ENCODE assay signal across 18 cellular contexts in genomic region chr1:39663559-39663958, GRCh38. TPM values are rescaled to one million over a fixed set of nuclear protein-coding genes. Genes with fewer than 3 reads are reported as not detected.
DNase-seq lines count a peak whose midpoint lies in the region; ATAC-seq and TF ChIP-seq lines count a peak whose summit lies in the region.
"Had no signal": no experiment of that assay in that cellular context is flagged by ENCODE, and none has a peak within 500 bp of the region (broad histone marks: within the 10 kb centered on the region; RNA-seq: fewer than 3 reads in every experiment).

No MANE protein-coding gene starts in this region.

- no peaks in the 10 kb centered on the region for H3K9me3 ChIP-seq in BE2C
- H3K9me3 ChIP-seq in H9 (ENCODE audit: control insufficient read depth, low read depth, low read length): no peaks in the 10 kb centered on the region
- H3K9me3 ChIP-seq in OCI-LY1 (ENCODE audit: low read length): no peaks in the 10 kb centered on the region
- H3K9me3 ChIP-seq in endodermal cell (ENCODE audit: control insufficient read depth, low read length): no peaks in the 10 kb centered on the region
- no peaks in the 10 kb centered on the region for H3K9me3 ChIP-seq in right cardiac atrium (ENCODE audit: control insufficient read depth, low read length)
- H3K9me3 ChIP-seq: A549 had no signal

- no peaks in the 10 kb centered on the region for H3K9me2 ChIP-seq in OCI-LY1 (ENCODE audit: low read depth, low read length)

- no peaks in the 10 kb centered on the region for H3K79me1 ChIP-seq in H9 (ENCODE audit: insufficient read depth, low read depth, low read length, poor library complexity, severe bottlenecking)

- no peak overlapping the region; the same call in 1 of the 2 replicates for H3K14ac ChIP-seq in H9 (ENCODE audit: insufficient read depth, low read length)

- H3K36me3 ChIP-seq in BE2C (peaks cover under 1% of the 10 kb centered on the region; the same call in 1 of the 2 replicates), OCI-LY1 (ENCODE audit: insufficient read depth, low read length) (no peaks in the 10 kb centered on the region), endodermal cell (ENCODE audit: control insufficient read depth, insufficient read depth, low read length) (no peaks in the 10 kb centered on the region)

- H3K27me3 Mint-ChIP-seq in H9 (ENCODE audit: low read depth): peaks cover 99% of the 10 kb centered on the region
- H3K27me3 Mint-ChIP-seq in endodermal cell (ENCODE audit: insufficient read depth): peaks cover 99% of the 10 kb centered on the region

- no peak overlapping the region for H3K18ac ChIP-seq in H9 (ENCODE audit: insufficient read length, low read depth, low read length)

- H4K91ac ChIP-seq in H9 (ENCODE audit: insufficient read length, low read depth, low read length): no peak overlapping the region

- H3K79me2 ChIP-seq in H9 (ENCODE audit: insufficient read depth, low read length): no peaks in the 10 kb centered on the region
- H3K79me2 ChIP-seq in OCI-LY1 (ENCODE audit: insufficient read depth, low read length): no peaks in the 10 kb centered on the region

- ATAC-seq in HG02938 (IDR thresholded peaks at IDR 0.05; ENCODE audit: unreplicated experiment) (no peak), right cardiac atrium (no peak)

- no CpG with 5 or more reads among the region's 8 CpGs for WGBS in H9 (ENCODE audit: extremely low coverage, insufficient read length, low lambda C conversion rate)
- 82 to 88% methylated on average over 6 to 8 of the region's 8 CpGs for WGBS in endodermal cell (ENCODE audit: insufficient coverage in 1 of 2, insufficient read length in 1 of 2), 2 experiments
- 82% methylated on average over 8 of the region's 8 CpGs for WGBS in right cardiac atrium

- H3K9me3 Mint-ChIP-seq in H9 (no peaks in the 10 kb centered on the region), endodermal cell (no peaks in the 10 kb centered on the region)

- H3K4me2 ChIP-seq in H9 (ENCODE audit: insufficient read depth, insufficient read length, low read length) (no peak overlapping the region), OCI-LY1 (ENCODE audit: low read length) (peak overlapping the region; percentile 60)
- H3K4me2 ChIP-seq: A549, PC-9 had no signal

- H3K4me1 ChIP-seq in BE2C (peaks cover 5% of the 10 kb centered on the region; the same call in 1 of the 2 replicates), H9 (ENCODE audit: insufficient read depth, low read length) (no peaks in the 10 kb centered on the region), OCI-LY1 (ENCODE audit: insufficient read depth, low read length, severe bottlenecking) (peaks cover 8% of the 10 kb centered on the region), endodermal cell (ENCODE audit: control insufficient read depth, insufficient read depth, low read length) (no peaks in the 10 kb centered on the region), right cardiac atrium (ENCODE audit: control insufficient read depth, insufficient read depth, low read length) (no peaks in the 10 kb centered on the region)
- H3K4me1 ChIP-seq: A549 had no signal

- H3T11ph ChIP-seq in H9 (ENCODE audit: low read length): no peak overlapping the region

- no peak overlapping the region for H3K23ac ChIP-seq in H9 (ENCODE audit: insufficient read length, low read depth, low read length)

- H4K5ac ChIP-seq in H9 (ENCODE audit: insufficient read length, low read depth, low read length): no peak overlapping the region

- no peaks in the 10 kb centered on the region; a peak in 1 of 7 replicates for H3K36me3 Mint-ChIP-seq in H9 (ENCODE audit: insufficient read depth in 1 of 3, low read depth in 3 of 3)
- no peaks in the 10 kb centered on the region for H3K36me3 Mint-ChIP-seq in endodermal cell (ENCODE audit: low read depth)

- H3K27me3 ChIP-seq in BE2C: no peaks in the 10 kb centered on the region
- peaks cover 18% of the 10 kb centered on the region; the same call in 1 of the 2 replicates for H3K27me3 ChIP-seq in H9 (ENCODE audit: insufficient read depth, low read length)
- H3K27me3 ChIP-seq in OCI-LY1 (ENCODE audit: insufficient read depth, low read length): no peaks in the 10 kb centered on the region
- peaks cover 94% of the 10 kb centered on the region for H3K27me3 ChIP-seq in endodermal cell (ENCODE audit: control insufficient read depth, insufficient read depth, low read length, poor library complexity, severe bottlenecking)
- H3K27me3 ChIP-seq in right cardiac atrium (ENCODE audit: control insufficient read depth, insufficient read depth): no peaks in the 10 kb centered on the region

- H2BK12ac ChIP-seq in H9 (ENCODE audit: insufficient read length, low read depth, low read length): no peak overlapping the region

- H3K4me3 Mint-ChIP-seq in H9 (no peak overlapping the region), endodermal cell (no peak overlapping the region)

- no peak for TF ChIP-seq CTCF in BE2C (IDR thresholded peaks at IDR 0.05; ENCODE audit: low read depth, low read length)
- no peak for TF ChIP-seq CTCF in H9 (conservative IDR thresholded peaks at IDR 0.05)
- TF ChIP-seq CTCF in OCI-LY1 (IDR thresholded peaks at IDR 0.05; ENCODE audit: low read length): no peak
- no peak for TF ChIP-seq CTCF in endodermal cell (conservative IDR thresholded peaks at IDR 0.05)

- H2BK20ac ChIP-seq in H9 (ENCODE audit: low read depth, low read length, poor library complexity, severe bottlenecking): no peak overlapping the region

- no peak overlapping the region for H2AK5ac ChIP-seq in H9 (ENCODE audit: insufficient read length, low read length)

- no peaks in the 10 kb centered on the region for H3K4me1 Mint-ChIP-seq in H9
- H3K4me1 Mint-ChIP-seq in endodermal cell: no peaks in the 10 kb centered on the region

- H2BK120ac ChIP-seq in H9 (ENCODE audit: low read depth, low read length, poor library complexity, severe bottlenecking): no peak overlapping the region

- no peak overlapping the region for H4K8ac ChIP-seq in H9 (replicated peaks; ENCODE audit: insufficient read length, low read depth, low read length)

- H3K27ac Mint-ChIP-seq in H9: no peak overlapping the region
- H3K27ac Mint-ChIP-seq in endodermal cell: no peak overlapping the region

- no peaks in the 10 kb centered on the region for H4K20me1 ChIP-seq in H9 (ENCODE audit: control insufficient read depth, insufficient read depth, insufficient read length)
- H4K20me1 ChIP-seq in OCI-LY1 (ENCODE audit: insufficient read depth, low read length): no peaks in the 10 kb centered on the region

- no peak overlapping the region for H3K4me3 ChIP-seq in BE2C (ENCODE audit: low read depth, low read length)
- peak overlapping the region; percentile 40 for H3K4me3 ChIP-seq in OCI-LY1 (ENCODE audit: low read depth, low read length, poor library complexity, severe bottlenecking)
- H3K4me3 ChIP-seq in endodermal cell (ENCODE audit: low read length): no peak overlapping the region
- H3K4me3 ChIP-seq in right cardiac atrium (ENCODE audit: low read length): no peak overlapping the region
- H3K4me3 ChIP-seq: A549, GM23248, PC-9, SK-N-MC had no signal

- H3F3A ChIP-seq in OCI-LY1 (ENCODE audit: insufficient read depth, low read length): no peaks in the 10 kb centered on the region

- H2BK15ac ChIP-seq in H9 (ENCODE audit: low read depth, low read length): no peak overlapping the region

- H2BK5ac ChIP-seq in H9 (ENCODE audit: insufficient read length, low read length): no peak overlapping the region

- H3K27ac ChIP-seq in H9 (ENCODE audit: insufficient read length, low read depth, low read length) (no peak overlapping the region), OCI-LY1 (ENCODE audit: low read depth, low read length, poor library complexity, severe bottlenecking) (no peak overlapping the region), endodermal cell (ENCODE audit: low read depth, low read length) (no peak overlapping the region), right cardiac atrium (ENCODE audit: low read length) (no peak overlapping the region)
- H3K27ac ChIP-seq: A549, C4-2B, GM23248, PC-9, SK-N-MC had no signal

- no peak overlapping the region for H3K56ac ChIP-seq in H9 (ENCODE audit: insufficient read length, low read depth, low read length)

- H3K9ac ChIP-seq in H9 (ENCODE audit: extremely low read depth, insufficient read length, low read length) (no peak overlapping the region), OCI-LY1 (ENCODE audit: low read length) (no peak overlapping the region), endodermal cell (ENCODE audit: extremely low read depth, low read length, poor library complexity, severe bottlenecking) (no peak overlapping the region)
- H3K9ac ChIP-seq: GM23248 had no signal

- no peak overlapping the region for H3K4ac ChIP-seq in H9 (ENCODE audit: low read depth, low read length)

- H2AFZ ChIP-seq in H9 (ENCODE audit: low read length): no peak overlapping the region
- H2AFZ ChIP-seq in OCI-LY1 (ENCODE audit: low read length): no peak overlapping the region
- H2AFZ ChIP-seq: GM23248, PC-9 had no signal

- no peaks in the 10 kb centered on the region for H3K23me2 ChIP-seq in H9 (ENCODE audit: insufficient read length, low read depth, low read length, poor library complexity, severe bottlenecking)

- intact Hi-C loops in right cardiac atrium (cut with DNase I): loop anchor here in 1 of 4 donors (10.0 kb wide), 1 partner anchor 51 kb away; no protein-coding TSS in a partner anchor

- DNase-seq in BE2C (peak; percentile 36), H9 (peak; percentile 54), endodermal cell (peak; percentile 74), NCI-H510A treated with DMSO at 0.1 percent for 48 hours (lab: John Stamatoyannopoulos, UW) (no peak), right cardiac atrium (no peak), AG20443 (ENCODE audit: low spot score) (no peak)
- DNase-seq: GM23248, NCI-H1417, NCI-H187 treated with DMSO at 0.1 percent for 48 hours, NCI-H446, NCI-H748 treated with DMSO at 0.1 percent for 48 hours, PC-9, T-helper 1 cell had no signal

RNA-seq across cellular contexts. Expression of gene NT5C1A, which starts 8.3 kb away (rescaled TPM):
- polyA plus RNA-seq in BE2C (2012; ENCODE audit: insufficient read depth, insufficient read length, low read depth): 4.8 TPM
- total RNA-seq in H9 (2021) (not detected in 2 replicates), endodermal cell (not detected), right cardiac atrium (10 to 100 TPM; 18.2 to 44.8 (median 41.3) TPM)
- not detected for polyA plus RNA-seq in endodermal cell (2013, experiment 1 of 2)
- polyA plus RNA-seq in endodermal cell (2013, experiment 2 of 2): not detected
- 5.7 TPM for polyA plus RNA-seq in right cardiac atrium
- total RNA-seq: GM23248, PC-9 had no signal
- polyA plus RNA-seq: A549, GM23248 had no signal

RNA-seq across cellular contexts. Expression of gene HEYL, which starts 24.1 kb away (rescaled TPM):
- polyA plus RNA-seq in BE2C (2012; ENCODE audit: insufficient read depth, insufficient read length, low read depth): not detected
- total RNA-seq in H9 (2021) (1.8 and 1.9 TPM in 2 replicates), endodermal cell (1 to 10 TPM; 1.2 to 1.5 TPM), right cardiac atrium (10 to 100 TPM; 25.9 to 50.5 (median 32.8) TPM)
- polyA plus RNA-seq in endodermal cell (2013, experiment 1 of 2): 6.9 TPM
- polyA plus RNA-seq in endodermal cell (2013, experiment 2 of 2): 6.7 TPM
- 22.6 TPM for polyA plus RNA-seq in right cardiac atrium
- total RNA-seq: GM23248 had no signal
- polyA plus RNA-seq: GM23248 had no signal

RNA-seq across cellular contexts. Expression of gene HPCAL4, which starts 27.7 kb away (rescaled TPM):
- 2.5 TPM for polyA plus RNA-seq in BE2C (2012; ENCODE audit: insufficient read depth, insufficient read length, low read depth)
- total RNA-seq in H9 (2021): 0.15 TPM in 2 replicates
- total RNA-seq in endodermal cell: not detected
- 0.21 TPM for polyA plus RNA-seq in endodermal cell (2013, experiment 1 of 2)
- 0.17 TPM for polyA plus RNA-seq in endodermal cell (2013, experiment 2 of 2)
- total RNA-seq in right cardiac atrium: 1 to 10 TPM in 3 of 4 donors, under 1 TPM in 1; 0.89 to 5.2 (median 4.1) TPM
- polyA plus RNA-seq in right cardiac atrium: 2.8 TPM
- total RNA-seq: GM23248 had no signal
- polyA plus RNA-seq: GM23248 had no signal

Comparison
In these comparisons a context has a peak if more than half of its experiments do, and no peak if none do; other contexts are left out.
1. DNase-seq: peak in BE2C (single experiment), H9 (single experiment) and endodermal cell (single experiment); none in NCI-H510A treated with DMSO at 0.1 percent for 48 hours (single experiment), right cardiac atrium (0 of 3) and AG20443 (single experiment).
2. RNA of gene NT5C1A, which starts 8.3 kb away (total RNA-seq): 18.2 to 44.8 TPM in right cardiac atrium; not detected in H9 and not detected in endodermal cell; every median in the first group is over 10 times any median in the second.